Comparison of ENCODE assay signal across 10 cellular contexts in the genomic region with DNA sequence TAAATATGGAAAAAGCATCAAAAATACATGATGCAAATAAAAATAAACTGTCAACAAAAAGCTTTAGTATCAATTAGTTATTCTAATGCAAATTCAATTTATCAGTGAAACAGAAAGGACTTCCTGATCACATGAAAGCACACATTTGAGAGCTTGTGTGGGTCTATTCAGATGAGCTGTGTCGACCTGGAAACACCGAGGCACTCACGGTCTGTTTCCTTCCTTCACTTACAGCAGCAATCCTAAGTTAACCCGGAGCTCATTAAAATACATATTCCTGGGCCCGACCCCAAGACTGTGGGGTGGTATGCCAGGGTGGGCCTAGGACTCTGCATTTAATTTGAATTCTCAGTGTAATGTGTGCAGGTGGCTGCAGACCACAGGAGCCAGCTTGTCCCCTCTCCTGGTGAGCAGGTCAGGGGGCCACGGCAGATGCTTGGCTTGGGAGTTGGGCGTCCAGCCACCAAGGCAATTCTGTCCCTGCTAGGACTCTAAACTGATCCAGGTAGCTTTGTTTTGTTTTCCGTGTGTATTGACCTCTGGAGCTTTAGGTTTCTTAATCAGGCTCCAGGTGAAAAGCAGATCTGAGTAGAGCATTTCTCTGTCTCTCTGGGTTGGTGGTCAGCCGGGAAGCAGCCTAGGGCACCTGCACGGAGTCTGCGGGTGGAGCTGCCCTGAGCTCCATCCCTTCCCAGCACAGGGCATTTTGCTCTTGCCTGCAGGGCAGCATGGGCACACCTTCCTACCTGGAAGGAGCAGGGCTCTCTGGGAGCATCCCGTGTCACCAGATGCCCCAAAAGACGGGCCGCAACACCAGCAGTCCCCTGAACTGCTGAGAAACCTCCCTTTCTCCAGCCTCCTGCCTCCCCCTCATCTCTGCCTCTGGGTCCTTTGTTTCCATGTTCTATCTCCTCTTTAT. TPM values are rescaled to one million over a fixed set of nuclear protein-coding genes. Genes with fewer than 3 reads are reported as not detected.
A peak's percentile ranks its signal among the peaks of the same experiment; 100 is the strongest.
DNase-seq lines count a peak whose midpoint lies in the region; ATAC-seq, FAIRE-seq and TF ChIP-seq lines count a peak whose summit lies in the region.
"Had no signal": no experiment of that assay in that cellular context is flagged by ENCODE, and none has a peak within 500 bp of the region (broad histone marks: within the 10 kb centered on the region; RNA-seq: fewer than 3 reads in every experiment).

No MANE protein-coding gene starts in this region.

- 96% methylated on average over 10 of the region's 14 CpGs for WGBS in HepG2 (ENCODE audit: low lambda C conversion rate)

- DNase-seq in GM06990 (ENCODE audit: extremely low read depth, insufficient read length), result no peak
- DNase-seq in activated T-helper 2 cell treated with anti-CD3 and anti-CD28 coated beads, Interferon-gamma antibody, Interleukin-2, Interleukin-4, amounts not matched to agents 10 μg/mL and 5 μg/mL and 100 μg/mL, durations not matched to agents 14 hours and 24 hours and 36 hours (ENCODE audit: low spot score), result no peak
- DNase-seq in natural killer cell, result peak; percentile 21
- no peak for DNase-seq in putamen (ENCODE audit: low spot score)
- no peak for DNase-seq in HepG2 (ENCODE audit: low spot score)
- no peak for DNase-seq in SKM-1 (lab: John Stamatoyannopoulos, UW; ENCODE audit: unreplicated experiment)
- no peak for DNase-seq in cerebellar nuclear complex (lab: John Stamatoyannopoulos, UW)
- DNase-seq: caudate nucleus, NCI-H2029 had no signal

- TF ChIP-seq EP300 in HepG2 (IDR thresholded peaks at IDR 0.05; ENCODE audit: low read depth in 2 of 2, low read length in 2 of 2), result no peak
- no peak for TF ChIP-seq EP300 in HepG2 (CRISPR knock-in tag; IDR thresholded peaks at IDR 0.05; ENCODE audit: borderline replicate concordance)

- H3K27ac ChIP-seq in KOPT-K1 (ENCODE audit: low read depth, low read length, poor library complexity, severe bottlenecking) (peak overlapping the region; percentile 83), HepG2 (ENCODE audit: extremely low read length, insufficient read depth, low read length) (no peak overlapping the region)

- no peak overlapping the region for H2AFZ ChIP-seq in HepG2 (ENCODE audit: low read length)

- no peak overlapping the region for H3K9ac ChIP-seq in HepG2 (ENCODE audit: insufficient read depth, low read depth, low read length)

- H3K27me3 Mint-ChIP-seq in activated T-helper 2 cell treated with anti-CD3 and anti-CD28 coated beads, Interferon-gamma antibody, Interleukin-2, Interleukin-4, amounts not matched to agents 10 μg/mL and 5 μg/mL and 100 μg/mL, durations not matched to agents 14 hours and 24 hours and 36 hours (ENCODE audit: low read depth), result no peaks in the 10 kb centered on the region
- no peaks in the 10 kb centered on the region for H3K27me3 Mint-ChIP-seq in natural killer cell (ENCODE audit: low read depth in 2 of 2)

- H3K36me3 Mint-ChIP-seq in activated T-helper 2 cell treated with anti-CD3 and anti-CD28 coated beads, Interferon-gamma antibody, Interleukin-2, Interleukin-4, amounts not matched to agents 10 μg/mL and 5 μg/mL and 100 μg/mL, durations not matched to agents 14 hours and 24 hours and 36 hours (ENCODE audit: low read depth), result peaks cover 61% of the 10 kb centered on the region
- H3K36me3 Mint-ChIP-seq in natural killer cell, result peaks cover 10% of the 10 kb centered on the region

- in situ Hi-C loops in HepG2 (cut with HindIII; ENCODE audit: extremely low pct_ligation_motif_present, low pct_unique_long_range_greater_than_20kb), result no loop called here

- no peaks in the 10 kb centered on the region for H3K9me3 Mint-ChIP-seq in activated T-helper 2 cell treated with anti-CD3 and anti-CD28 coated beads, Interferon-gamma antibody, Interleukin-2, Interleukin-4, amounts not matched to agents 10 μg/mL and 5 μg/mL and 100 μg/mL, durations not matched to agents 14 hours and 24 hours and 36 hours
- no peaks in the 10 kb centered on the region for H3K9me3 Mint-ChIP-seq in natural killer cell

- peak overlapping the region; percentile 49; the same call in 1 of the 2 replicates for H3K4me3 ChIP-seq in GM06990 (replicated peaks; ENCODE audit: low read depth, low read length)
- no peak overlapping the region for H3K4me3 ChIP-seq in HepG2 (replicated peaks in 1 of 3; ENCODE audit: insufficient read depth in 1 of 3, low read depth in 2 of 3, low read length in 3 of 3)

- FAIRE-seq in HepG2 (lab: Jason Lieb, UNC), result no peak

- CTCF ChIA-PET in HepG2 (lab: Yijun Ruan, JAX; ENCODE audit: low intra/inter-chr PET ratio, low total read pairs), result no interaction called here

- peak overlapping the region; percentile 74 for H3K4me3 Mint-ChIP-seq in activated T-helper 2 cell treated with anti-CD3 and anti-CD28 coated beads, Interferon-gamma antibody, Interleukin-2, Interleukin-4, amounts not matched to agents 10 μg/mL and 5 μg/mL and 100 μg/mL, durations not matched to agents 14 hours and 24 hours and 36 hours (ENCODE audit: low read depth)
- H3K4me3 Mint-ChIP-seq in natural killer cell, result peak overlapping the region; percentile 94

- H3K9me3 ChIP-seq in KOPT-K1 (ENCODE audit: insufficient read depth, low read length, poor library complexity, severe bottlenecking) (no peaks in the 10 kb centered on the region), HepG2 (ENCODE audit: low read length) (no peaks in the 10 kb centered on the region)

- no peak for TF ChIP-seq CTCF in GM06990 (IDR thresholded peaks at IDR 0.05; ENCODE audit: insufficient read depth, low read length, poor library complexity, severe bottlenecking)
- no peak for TF ChIP-seq CTCF in natural killer cell (IDR thresholded peaks at IDR 0.05)
- TF ChIP-seq CTCF in HepG2 (CRISPR knock-in tag; IDR thresholded peaks at IDR 0.05), result no peak

- BruUV-seq in HepG2 (replicated peaks; lab: Mats Ljungman, UMichigan), result no TSS peak

- peaks cover 71% of the 10 kb centered on the region for H3K4me1 Mint-ChIP-seq in activated T-helper 2 cell treated with anti-CD3 and anti-CD28 coated beads, Interferon-gamma antibody, Interleukin-2, Interleukin-4, amounts not matched to agents 10 μg/mL and 5 μg/mL and 100 μg/mL, durations not matched to agents 14 hours and 24 hours and 36 hours (ENCODE audit: low read depth)
- peaks cover 96 to 98% of the 10 kb centered on the region in 2 donors for H3K4me1 Mint-ChIP-seq in natural killer cell

- intact Hi-C loops in activated T-helper 2 cell treated with anti-CD3 and anti-CD28 coated beads, Interferon-gamma antibody, Interleukin-2, Interleukin-4, amounts not matched to agents 10 μg/mL and 5 μg/mL and 100 μg/mL, durations not matched to agents 14 hours and 24 hours and 36 hours (cut with micrococcal nuclease), result loop anchor here (1.0 kb wide), 1 partner anchor 9 kb away; a partner anchor contains a TSS
- intact Hi-C loops in natural killer cell (cut with micrococcal nuclease) (loop anchor here (1.0 kb wide), 1 partner anchor 9 kb away; no protein-coding TSS in a partner anchor), HepG2 (cut with micrococcal nuclease; ENCODE audit: unreplicated experiment) (no loop called here)

- H3K36me3 ChIP-seq in GM06990 (ENCODE audit: control insufficient read depth, insufficient read depth, low read length) (peaks cover 2% of the 10 kb centered on the region), KOPT-K1 (ENCODE audit: insufficient read depth, low read length) (no peaks in the 10 kb centered on the region), HepG2 (replicated peaks in 1 of 2; ENCODE audit: control insufficient read depth in 1 of 2, insufficient read depth in 2 of 2, low read length in 2 of 2) (no peaks in the 10 kb centered on the region)

- H3K27ac Mint-ChIP-seq in activated T-helper 2 cell treated with anti-CD3 and anti-CD28 coated beads, Interferon-gamma antibody, Interleukin-2, Interleukin-4, amounts not matched to agents 10 μg/mL and 5 μg/mL and 100 μg/mL, durations not matched to agents 14 hours and 24 hours and 36 hours, result peak overlapping the region; percentile 94
- H3K27ac Mint-ChIP-seq in natural killer cell, result peak overlapping the region; percentile 88 to 95

- peaks cover 27% of the 10 kb centered on the region for H3K4me1 ChIP-seq in HepG2 (ENCODE audit: insufficient read depth, low read length)

- H3K79me2 ChIP-seq in HepG2 (ENCODE audit: insufficient read depth, low read length), result peaks cover 3% of the 10 kb centered on the region

- no peaks in the 10 kb centered on the region; the same call in 1 of the 2 replicates for H4K20me1 ChIP-seq in HepG2 (ENCODE audit: insufficient read depth, low read length)

- no peak for TF ChIP-seq POLR2A in HepG2 (IDR thresholded peaks at IDR 0.05; ENCODE audit: insufficient read depth in 1 of 2, low read depth in 2 of 2, low read length in 2 of 2)

- ATAC-seq in natural killer cell, result no peak
- ATAC-seq in HepG2, result no peak

- no peak overlapping the region for H3K4me2 ChIP-seq in HepG2 (ENCODE audit: low read depth, low read length)

- H3K27me3 ChIP-seq in GM06990 (replicated peaks; ENCODE audit: control insufficient read depth, insufficient read depth, low read length) (no peaks in the 10 kb centered on the region), HepG2 (ENCODE audit: control insufficient read depth in 1 of 2, insufficient read depth in 2 of 2, low read length in 2 of 2) (no peaks in the 10 kb centered on the region)

- TF ChIP-seq RAD21 in HepG2 (CRISPR knock-in tag; IDR thresholded peaks at IDR 0.05), result no peak

- POLR2A ChIA-PET in HepG2 (lab: Yijun Ruan, JAX), result interaction anchor here (1.1 kb wide), 1 partner anchor 9 kb away, joined by 7 read pairs; no protein-coding TSS in a partner anchor

RNA-seq across cellular contexts. Expression of a gene that starts 9.0 kb away (rescaled TPM):
- total RNA-seq in activated T-helper 2 cell treated with anti-CD3 and anti-CD28 coated beads, Interferon-gamma antibody, Interleukin-2, Interleukin-4, amounts not matched to agents 10 μg/mL and 5 μg/mL and 100 μg/mL, durations not matched to agents 14 hours and 24 hours and 36 hours, result 53.7 and 54.3 TPM in 2 replicates
- 100 to 1,000 TPM; 183 to 344 (median 325) TPM for total RNA-seq in natural killer cell
- 5.0 TPM in 2 replicates for total RNA-seq in HepG2 (2016; rRNA removed; fragmentation: Illumina TruSeq; extraction: Trizol)
- total RNA-seq in HepG2 (2016; cell fraction: cytosol; rRNA removed; fragmentation: Illumina TruSeq; extraction: Trizol; ENCODE audit: low read depth), result 1.4 and 1.7 TPM in 2 replicates
- 4.7 TPM in 2 replicates for total RNA-seq in HepG2 (2016; cell fraction: insoluble cytoplasmic fraction; rRNA removed; fragmentation: Illumina TruSeq; extraction: Trizol)
- 1.8 and 2.3 TPM in 2 replicates for total RNA-seq in HepG2 (2016; cell fraction: membrane; rRNA removed; fragmentation: Illumina TruSeq; extraction: Trizol)
- 5.1 and 6.2 TPM in 2 replicates for total RNA-seq in HepG2 (2016; cell fraction: nucleus; rRNA removed; fragmentation: Illumina TruSeq; extraction: Trizol)
- polyA plus RNA-seq in HepG2 (2011; rRNA removed), result 8.5 and 10.9 TPM in 2 replicates
- polyA plus RNA-seq in HepG2 (2011; cell fraction: cytosol; rRNA removed), result 5.1 and 8.0 TPM in 2 replicates
- polyA plus RNA-seq in HepG2 (2011; cell fraction: nucleus; rRNA removed), result 14.4 and 16.4 TPM in 2 replicates
- 10.8 and 11.5 TPM in 2 replicates for polyA plus RNA-seq in HepG2 (2012)
- polyA plus RNA-seq in HepG2 (2016; cell fraction: cytosol; fragmentation: Illumina TruSeq; extraction: Trizol; ENCODE audit: low read depth), result 0.49 and 0.51 TPM in 2 replicates
- polyA plus RNA-seq in HepG2 (2016; cell fraction: insoluble cytoplasmic fraction; fragmentation: Illumina TruSeq; extraction: Trizol; ENCODE audit: low read depth), result 4.2 and 4.7 TPM in 2 replicates
- 1.0 and 1.1 TPM in 2 replicates for polyA plus RNA-seq in HepG2 (2016; cell fraction: membrane; fragmentation: Illumina TruSeq; extraction: Trizol; ENCODE audit: low read depth)
- polyA plus RNA-seq in HepG2 (2016; cell fraction: nucleus; fragmentation: Illumina TruSeq; extraction: Trizol; ENCODE audit: insufficient read depth, low read depth), result 4.4 and 5.6 TPM in 2 replicates
- polyA minus RNA-seq in HepG2 (2011; rRNA and poly(A)+ RNA removed; ENCODE audit: low replicate concordance), result 10.6 and 20.4 TPM in 2 replicates
- polyA minus RNA-seq in HepG2 (2011; cell fraction: cytosol; rRNA and poly(A)+ RNA removed), result 7.3 and 8.8 TPM in 2 replicates
- 19.0 and 19.6 TPM in 2 replicates for polyA minus RNA-seq in HepG2 (2011; cell fraction: nucleus; rRNA and poly(A)+ RNA removed)
